Comparison of ENCODE assay signal across 1 cellular context in the genomic region with DNA sequence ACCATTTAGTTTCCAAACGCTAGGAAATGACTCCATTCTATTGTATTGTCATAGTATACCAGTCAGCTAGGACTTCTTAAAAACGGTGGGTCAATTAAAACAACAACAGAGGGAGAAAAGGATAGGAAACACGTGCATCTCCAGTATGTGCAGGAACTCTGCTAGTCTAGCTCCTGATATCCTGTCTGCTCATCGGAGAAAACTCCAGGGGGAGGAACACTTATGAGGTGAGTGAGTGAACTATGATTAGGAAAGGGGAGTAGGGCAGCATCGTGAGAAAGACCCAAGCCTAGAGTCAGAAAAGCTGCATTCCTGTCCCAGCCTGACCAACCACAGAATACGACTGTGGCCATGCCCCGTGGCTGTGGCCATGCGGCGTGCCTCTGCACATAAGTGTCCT.
TF ChIP-seq lines count a peak whose summit lies in the region.

No MANE protein-coding gene starts in this region.

TF ChIP-seq in IMR-90, 13 proteins besides CTCF, POLR2A, EP300 and RAD21:
- no peak for TF ChIP-seq NFE2L2 (IDR thresholded peaks at IDR 0.05; ENCODE audit: low read depth, low read length)
- TF ChIP-seq MXI1 (IDR thresholded peaks at IDR 0.05; ENCODE audit: borderline replicate concordance, low read depth, low read length) = no peak
- TF ChIP-seq FOS (IDR thresholded peaks at IDR 0.05; ENCODE audit: low read depth, low read length) = no peak
- no peak for TF ChIP-seq BHLHE40 (IDR thresholded peaks at IDR 0.05; ENCODE audit: low read depth, low read length)
- TF ChIP-seq MAZ (IDR thresholded peaks at IDR 0.05; ENCODE audit: borderline replicate concordance, low read depth, low read length) = no peak
- no peak for TF ChIP-seq RCOR1 (IDR thresholded peaks at IDR 0.05; ENCODE audit: insufficient replicate concordance, low read length)
- no peak for TF ChIP-seq MAFK (IDR thresholded peaks at IDR 0.05; ENCODE audit: low read depth, low read length)
